Comparison of ENCODE assay signal across 14 cellular contexts in genomic region chr9:97525451-97525850, GRCh38. TPM values are rescaled to one million over a fixed set of nuclear protein-coding genes. Genes with fewer than 3 reads are reported as not detected.
A peak's percentile ranks its signal among the peaks of the same experiment; 100 is the strongest.
DNase-seq lines count a peak whose midpoint lies in the region; ATAC-seq lines count a peak whose summit lies in the region.
"Had no signal": no experiment of that assay in that cellular context is flagged by ENCODE, and none has a peak within 500 bp of the region (broad histone marks: within the 10 kb centered on the region; RNA-seq: fewer than 3 reads in every experiment).

No MANE protein-coding gene starts in this region.

- H3K4me2 ChIP-seq in GM23248 (ENCODE audit: unreplicated experiment), result no peak overlapping the region

- no peaks in the 10 kb centered on the region for H3K36me3 Mint-ChIP-seq in stimulated activated naive B cell treated with anti-CD40 and anti-IgM and Interleukin-4, amounts not matched to agents 10 μg/mL and 1 μg/mL and 100 μg/mL, for 72 hours

- no peaks in the 10 kb centered on the region for H3K9me3 ChIP-seq in GM23248 (ENCODE audit: low read depth)

- no peaks in the 10 kb centered on the region for H4K20me1 ChIP-seq in GM23248 (ENCODE audit: insufficient read depth)

- H3K4me3 Mint-ChIP-seq in stimulated activated naive B cell treated with anti-CD40 and anti-IgM and Interleukin-4, amounts not matched to agents 10 μg/mL and 1 μg/mL and 100 μg/mL, for 72 hours, result no peak overlapping the region
- H3K4me3 Mint-ChIP-seq: CD4-positive, alpha-beta T cell; effector memory CD8-positive, alpha-beta T cell had no signal

- H3K9me2 ChIP-seq in GM23248 (ENCODE audit: insufficient read depth), result no peaks in the 10 kb centered on the region

- H3K9me3 Mint-ChIP-seq in stimulated activated naive B cell treated with anti-CD40 and anti-IgM and Interleukin-4, amounts not matched to agents 10 μg/mL and 1 μg/mL and 100 μg/mL, for 72 hours, result no peaks in the 10 kb centered on the region
- H3K9me3 Mint-ChIP-seq: CD4-positive, alpha-beta T cell; effector memory CD8-positive, alpha-beta T cell had no signal

- H3F3A ChIP-seq in GM23248 (ENCODE audit: insufficient read depth), result no peaks in the 10 kb centered on the region

- H3K4me3 ChIP-seq in GM23248, result no peak overlapping the region

- no peak overlapping the region for H3K9ac ChIP-seq in GM23248

- H3K4me1 Mint-ChIP-seq in stimulated activated naive B cell treated with anti-CD40 and anti-IgM and Interleukin-4, amounts not matched to agents 10 μg/mL and 1 μg/mL and 100 μg/mL, for 72 hours, result peaks cover 0 to 2% of the 10 kb centered on the region in 2 donors

- no peaks in the 10 kb centered on the region for H3K4me1 ChIP-seq in GM23248 (ENCODE audit: insufficient read depth)

- DNase-seq in GM23248 (peak; percentile 55), NCI-H2171 (lab: John Stamatoyannopoulos, UW) (peak; percentile 5), epithelial cell of prostate (ENCODE audit: low read depth, low spot score) (peak; percentile 70), renal cortical epithelial cell (ENCODE audit: low read depth) (peak; percentile 96)
- DNase-seq in stimulated activated naive B cell treated with anti-CD40 and anti-IgM and Interleukin-4, amounts not matched to agents 10 μg/mL and 1 μg/mL and 100 μg/mL, for 72 hours, result no peak
- DNase-seq: activated CD4-positive, alpha-beta T cell treated with anti-CD3 and anti-CD28 coated beads for 4 hours; caudate nucleus; CD4-positive, alpha-beta T cell; effector memory CD8-positive, alpha-beta T cell; left cardiac atrium; NCI-H2029 treated with DMSO at 0.1 percent for 48 hours had no signal

- peaks cover 9% of the 10 kb centered on the region for H3K27me3 ChIP-seq in GM23248 (replicated peaks; ENCODE audit: insufficient read depth)

- H3K79me2 ChIP-seq in GM23248 (ENCODE audit: insufficient read depth), result no peaks in the 10 kb centered on the region

- WGBS in GM23248 (ENCODE audit: low coverage in 1 of 2, low lambda C conversion rate in 2 of 2, missing lambda C conversion rate in 2 of 2), 2 experiments, result 30 to 36% methylated on average over 2 of the region's 2 CpGs

- in situ Hi-C loops in GM23248 (cut with MboI), result no loop called here

- no peaks in the 10 kb centered on the region for H3K36me3 ChIP-seq in GM23248 (ENCODE audit: low read depth)

- peaks cover 13 to 18% of the 10 kb centered on the region in 2 donors for H3K27me3 Mint-ChIP-seq in stimulated activated naive B cell treated with anti-CD40 and anti-IgM and Interleukin-4, amounts not matched to agents 10 μg/mL and 1 μg/mL and 100 μg/mL, for 72 hours

- H3K27ac ChIP-seq in GM23248 (no peak overlapping the region; the same call in 1 of the 2 replicates), epithelial cell of prostate (peak overlapping the region; percentile 35)

- no peak for ATAC-seq in stimulated activated naive B cell treated with anti-CD40 and anti-IgM and Interleukin-4, amounts not matched to agents 10 μg/mL and 1 μg/mL and 100 μg/mL, for 72 hours (replicated peaks)
- ATAC-seq in GM19463 (IDR thresholded peaks at IDR 0.05; ENCODE audit: unreplicated experiment), result no peak
- no peak for ATAC-seq in GM19351 (IDR thresholded peaks at IDR 0.05; ENCODE audit: unreplicated experiment)
- ATAC-seq: effector memory CD8-positive, alpha-beta T cell; left cardiac atrium; Right ventricle myocardium inferior had no signal

- H2AFZ ChIP-seq in GM23248, result no peak overlapping the region

- H3K27ac Mint-ChIP-seq in stimulated activated naive B cell treated with anti-CD40 and anti-IgM and Interleukin-4, amounts not matched to agents 10 μg/mL and 1 μg/mL and 100 μg/mL, for 72 hours, result no peak overlapping the region
- H3K27ac Mint-ChIP-seq: CD4-positive, alpha-beta T cell; effector memory CD8-positive, alpha-beta T cell had no signal

RNA-seq across cellular contexts. Expression of gene TMOD1, which starts 24.0 kb away (rescaled TPM):
- 1.3 TPM in 1 of 2 replicates, not detected in the other for total RNA-seq in GM23248 (2014; rRNA removed; shearing (Covaris generic))
- polyA plus RNA-seq in GM23248 (2016; fragmentation: Nextera tagmentation; extraction: Ambion mirVana), result 0.34 and 0.43 TPM in 2 replicates
- total RNA-seq in renal cortical epithelial cell, result 1.6 and 6.5 TPM in 2 replicates
